In genomic region chr1:171220551-171221175, GRCh38 we compare ENCODE assay signal across 8 cellular contexts. TPM values are rescaled to one million over a fixed set of nuclear protein-coding genes. Genes with fewer than 3 reads are reported as not detected.
DNase-seq lines count a peak whose midpoint lies in the region; ATAC-seq, FAIRE-seq and TF ChIP-seq lines count a peak whose summit lies in the region.

No MANE protein-coding gene starts in this region.

- peak overlapping the region; percentile 37 for H2AFZ ChIP-seq in neural progenitor cell (replicated peaks)

- H3K27me3 Mint-ChIP-seq in neural progenitor cell (ENCODE audit: insufficient read depth, low read depth) = peaks cover 7% of the 10 kb centered on the region

- H3K79me2 ChIP-seq in neural progenitor cell (ENCODE audit: low read depth) = no peaks in the 10 kb centered on the region

- peak overlapping the region; percentile 83 for H3K4me3 Mint-ChIP-seq in neural progenitor cell

- peaks cover 44% of the 10 kb centered on the region for H3K4me1 Mint-ChIP-seq in neural progenitor cell

- no peak for FAIRE-seq in RCC 7860 (lab: Jason Lieb, UNC)

- POLR2A ChIA-PET in AG04450 (lab: Yijun Ruan, JAX) = no interaction called here

- H3K9me3 Mint-ChIP-seq in neural progenitor cell = peaks cover 20% of the 10 kb centered on the region

- peak; percentile 74 for ATAC-seq in SK-N-SH treated with all-trans-retinoic acid at 6 μM for 48 hours
- no peak for ATAC-seq in foreskin keratinocyte
- ATAC-seq in HG03175 (IDR thresholded peaks at IDR 0.05; ENCODE audit: unreplicated experiment) = no peak

- H3F3A ChIP-seq in neural progenitor cell (ENCODE audit: low read depth) = peaks cover 42% of the 10 kb centered on the region

- H3K4me3 ChIP-seq in AG04450 (ENCODE audit: low read depth, low read length) (peak overlapping the region; percentile 21; the same call in 1 of the 2 replicates), neural progenitor cell (peak overlapping the region; percentile 43)

- TF ChIP-seq CTCF in AG04450 (IDR thresholded peaks at IDR 0.05; ENCODE audit: low read depth, low read length) = 0 out of 2 replicates have a peak, but pooled peaks have one; percentile 27
- TF ChIP-seq CTCF in foreskin keratinocyte (conservative IDR thresholded peaks at IDR 0.05) = no peak
- TF ChIP-seq CTCF in neural progenitor cell (IDR thresholded peaks at IDR 0.05) = peak; percentile 25

- H3K9ac ChIP-seq in neural progenitor cell = peak overlapping the region; percentile 39

- peaks cover 4% of the 10 kb centered on the region for H3K9me3 ChIP-seq in AG04450 (ENCODE audit: control insufficient read depth, insufficient read depth, low read length)
- peaks cover 8% of the 10 kb centered on the region for H3K9me3 ChIP-seq in neural progenitor cell (ENCODE audit: low read depth)

- no peaks in the 10 kb centered on the region for H3K36me3 ChIP-seq in neural progenitor cell

- peaks cover 55% of the 10 kb centered on the region for H3K4me1 ChIP-seq in foreskin keratinocyte
- peaks cover 55% of the 10 kb centered on the region for H3K4me1 ChIP-seq in neural progenitor cell

- H3K27ac ChIP-seq in AG04450 (ENCODE audit: low read depth, low read length) (peak overlapping the region; percentile 98), foreskin keratinocyte (peak overlapping the region; percentile 63), neural progenitor cell (peak overlapping the region; percentile 99)

- H3K36me3 Mint-ChIP-seq in neural progenitor cell = peaks cover 2% of the 10 kb centered on the region

- peak overlapping the region; percentile 96 for H3K27ac Mint-ChIP-seq in neural progenitor cell

- CTCF ChIA-PET in AG04450 (lab: Charles Lee) = interaction anchor here (1.0 to 2.6 kb wide), 2 partner anchors 139 kb away, joined by 5 to 31 read pairs; no protein-coding TSS in a partner anchor

- no peaks in the 10 kb centered on the region for H3K27me3 ChIP-seq in AG04450 (ENCODE audit: control insufficient read depth, insufficient read depth, low read length)
- H3K27me3 ChIP-seq in foreskin keratinocyte = no peaks in the 10 kb centered on the region
- H3K27me3 ChIP-seq in neural progenitor cell = no peaks in the 10 kb centered on the region

- peak; percentile 20 for DNase-seq in AG04450 (ENCODE audit: low read depth, low spot score)
- DNase-seq in foreskin keratinocyte = no peak
- DNase-seq in neural progenitor cell (ENCODE audit: low spot score) = peak; percentile 87
- no peak for DNase-seq in RCC 7860 (ENCODE audit: low spot score)
- DNase-seq in NCI-H526 (lab: John Stamatoyannopoulos, UW) = no peak
- no peak for DNase-seq in Kasumi-1 (lab: John Stamatoyannopoulos, UW)

- H4K20me1 ChIP-seq in neural progenitor cell (ENCODE audit: low read depth) = no peaks in the 10 kb centered on the region

- peak overlapping the region; percentile 77 for H3K4me2 ChIP-seq in neural progenitor cell

TF ChIP-seq in SK-N-SH treated with all-trans-retinoic acid at 6 μM for 48 hours, 23 proteins besides CTCF, POLR2A, EP300 and RAD21 (continues in another document):
- no peak for TF ChIP-seq ZC3H10 (CRISPR knock-in tag; IDR thresholded peaks at IDR 0.05)
- TF ChIP-seq SNAI2 (CRISPR knock-in tag; IDR thresholded peaks at IDR 0.05) = no peak
- no peak for TF ChIP-seq CREB5 (CRISPR knock-in tag; IDR thresholded peaks at IDR 0.05; ENCODE audit: low read depth)
- no peak for TF ChIP-seq ZNF565 (CRISPR knock-in tag; conservative IDR thresholded peaks at IDR 0.05; ENCODE audit: low read depth)
- TF ChIP-seq, protein P1, sequence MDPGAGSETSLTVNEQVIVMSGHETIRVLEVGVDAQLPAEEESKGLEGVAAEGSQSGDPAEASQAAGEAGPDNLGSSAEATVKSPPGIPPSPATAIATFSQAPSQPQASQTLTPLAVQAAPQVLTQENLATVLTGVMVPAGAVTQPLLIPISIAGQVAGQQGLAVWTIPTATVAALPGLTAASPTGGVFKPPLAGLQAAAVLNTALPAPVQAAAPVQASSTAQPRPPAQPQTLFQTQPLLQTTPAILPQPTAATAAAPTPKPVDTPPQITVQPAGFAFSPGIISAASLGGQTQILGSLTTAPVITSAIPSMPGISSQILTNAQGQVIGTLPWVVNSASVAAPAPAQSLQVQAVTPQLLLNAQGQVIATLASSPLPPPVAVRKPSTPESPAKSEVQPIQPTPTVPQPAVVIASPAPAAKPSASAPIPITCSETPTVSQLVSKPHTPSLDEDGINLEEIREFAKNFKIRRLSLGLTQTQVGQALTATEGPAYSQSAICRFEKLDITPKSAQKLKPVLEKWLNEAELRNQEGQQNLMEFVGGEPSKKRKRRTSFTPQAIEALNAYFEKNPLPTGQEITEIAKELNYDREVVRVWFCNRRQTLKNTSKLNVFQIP (CRISPR knock-in tag; IDR thresholded peaks at IDR 0.05; ENCODE audit: borderline replicate concordance, low read depth) = no peak
- TF ChIP-seq CSRNP3 (CRISPR knock-in tag; IDR thresholded peaks at IDR 0.05) = no peak
- TF ChIP-seq ISL1 (CRISPR knock-in tag; IDR thresholded peaks at IDR 0.05) = no peak
- TF ChIP-seq PPARA (CRISPR knock-in tag; IDR thresholded peaks at IDR 0.05; ENCODE audit: borderline replicate concordance) = no peak
- no peak for TF ChIP-seq PATZ1 (CRISPR knock-in tag; IDR thresholded peaks at IDR 0.05; ENCODE audit: borderline replicate concordance)
- TF ChIP-seq ZFP30 (CRISPR knock-in tag; IDR thresholded peaks at IDR 0.05) = no peak
- TF ChIP-seq BACH2 (CRISPR knock-in tag; IDR thresholded peaks at IDR 0.05; ENCODE audit: borderline replicate concordance) = no peak

RNA-seq across cellular contexts. Expression of gene FMO1, which starts 27.6 kb away (rescaled TPM):
- polyA plus RNA-seq in AG04450 (2011; rRNA removed) (not detected in 2 replicates), foreskin keratinocyte (not detected in 2 replicates)
- polyA minus RNA-seq in AG04450 (2011; rRNA and poly(A)+ RNA removed) = not detected in 2 replicates
- total RNA-seq in foreskin keratinocyte (not detected in 2 replicates), neural progenitor cell (ENCODE audit: low replicate concordance) (0.12 TPM in 1 of 2 replicates, not detected in the other)

RNA-seq across cellular contexts. Expression of gene FMO2, which starts 35.6 kb away (rescaled TPM):
- polyA plus RNA-seq in AG04450 (2011; rRNA removed) (2.0 and 2.6 TPM in 2 replicates), foreskin keratinocyte (not detected in 2 replicates)
- 2.1 and 2.3 TPM in 2 replicates for polyA minus RNA-seq in AG04450 (2011; rRNA and poly(A)+ RNA removed)
- total RNA-seq in foreskin keratinocyte (not detected in 2 replicates), neural progenitor cell (ENCODE audit: low replicate concordance) (0.47 TPM in 1 of 2 replicates, not detected in the other)

Comparison
In these comparisons a context has a peak if more than half of its experiments do, and no peak if none do; other contexts are left out.
1. DNase-seq: peak in AG04450 (single experiment) and neural progenitor cell (single experiment); none in foreskin keratinocyte (0 of 2), RCC 7860 (single experiment), NCI-H526 (0 of 2) and Kasumi-1 (0 of 2).
2. Peak in every context shown above with its lines, with median percentiles within 50 percentile points of each other: H3K27ac ChIP-seq.